In genomic region chr4:141439223-141439622, GRCh38 we compare ENCODE assay signal across 34 cellular contexts.
"Had no signal": no experiment of that assay in that cellular context is flagged by ENCODE, and none has a peak within 500 bp of the region (broad histone marks: within the 10 kb centered on the region; RNA-seq: fewer than 3 reads in every experiment).

No MANE protein-coding gene starts in this region.

- H3K27me3 ChIP-seq: MG63 had no signal

- DNase-seq: MG63, MV-4-11, NCI-H1048, NCI-H1092, NCI-H1092 treated with DMSO at 0.1 percent for 48 hours, NCI-H1105, NCI-H1105 treated with DMSO at 0.1 percent for 48 hours, NCI-H1417, NCI-H1417 treated with DMSO at 0.1 percent for 48 hours, NCI-H1436, NCI-H1436 treated with DMSO at 0.1 percent for 48 hours, NCI-H146, NCI-H1694, NCI-H1694 treated with DMSO at 0.1 percent for 48 hours, NCI-H187, NCI-H187 treated with DMSO at 0.1 percent for 48 hours, NCI-H1930, NCI-H2029, NCI-H2029 treated with DMSO at 0.1 percent for 48 hours, NCI-H2081, NCI-H2081 treated with DMSO at 0.1 percent for 48 hours, NCI-H2107, NCI-H2171, NCI-H2171 treated with DMSO at 0.1 percent for 48 hours, NCI-H2227 treated with DMSO at 0.1 percent for 48 hours, NCI-H226, NCI-H345, NCI-H446, NCI-H446 treated with DMSO at 0.1 percent for 48 hours, NCI-H510A, NCI-H510A treated with DMSO at 0.1 percent for 48 hours, NCI-H524, NCI-H524 treated with DMSO at 0.1 percent for 48 hours, NCI-H526 had no signal

- H3K4me3 ChIP-seq: MG63 had no signal

- H3K9me3 ChIP-seq: MG63 had no signal

- H3K36me3 ChIP-seq: MG63 had no signal
